In genomic region chr14:92613008-92613658, GRCh38 we compare ENCODE assay signal across 8 cellular contexts.
DNase-seq lines count a peak whose midpoint lies in the region; ATAC-seq and TF ChIP-seq lines count a peak whose summit lies in the region.

No MANE protein-coding gene starts in this region.

- peak overlapping the region; percentile 78 to 92 for H3K27ac Mint-ChIP-seq in natural killer cell treated with Interleukin-12 subunit alpha and Interleukin-12 subunit beta and Interleukin-15 and Interleukin-18, amount 100 ng/mL, for 72 hours

- no peak for TF ChIP-seq EP300 in upper lobe of left lung (IDR thresholded peaks at IDR 0.05)

- H3K9ac ChIP-seq in colonic mucosa (ENCODE audit: low read depth in 2 of 2, low read length in 2 of 2): no peak overlapping the region

- peak overlapping the region; percentile 28 for H3K4me3 Mint-ChIP-seq in natural killer cell treated with Interleukin-12 subunit alpha and Interleukin-12 subunit beta and Interleukin-15 and Interleukin-18, amount 100 ng/mL, for 72 hours

- ATAC-seq in natural killer cell treated with Interleukin-12 subunit alpha and Interleukin-12 subunit beta and Interleukin-15 and Interleukin-18, amount 100 ng/mL, for 72 hours: no peak
- ATAC-seq in upper lobe of left lung (ENCODE audit: low FRiP score in 2 of 2): peak in 1 of 2 donors; percentile 49
- no peak for ATAC-seq in GM18517 (IDR thresholded peaks at IDR 0.05; ENCODE audit: unreplicated experiment)

- H3K4me3 ChIP-seq in colonic mucosa (no peak overlapping the region), upper lobe of left lung (no peak overlapping the region)

- WGBS in upper lobe of left lung, 2 donors: 63 to 80% methylated on average over 11 of the region's 11 CpGs

- H3K9me3 Mint-ChIP-seq in natural killer cell treated with Interleukin-12 subunit alpha and Interleukin-12 subunit beta and Interleukin-15 and Interleukin-18, amount 100 ng/mL, for 72 hours: no peaks in the 10 kb centered on the region

- no peaks in the 10 kb centered on the region for H3K9me3 ChIP-seq in colonic mucosa
- no peaks in the 10 kb centered on the region for H3K9me3 ChIP-seq in upper lobe of left lung

- H3K36me3 Mint-ChIP-seq in natural killer cell treated with Interleukin-12 subunit alpha and Interleukin-12 subunit beta and Interleukin-15 and Interleukin-18, amount 100 ng/mL, for 72 hours: peaks cover 6% of the 10 kb centered on the region

- H3K27me3 ChIP-seq in colonic mucosa: no peaks in the 10 kb centered on the region
- H3K27me3 ChIP-seq in upper lobe of left lung: no peaks in the 10 kb centered on the region

- TF ChIP-seq POLR2A in upper lobe of left lung (IDR thresholded peaks at IDR 0.05): no peak

- peak; percentile 56 for DNase-seq in CD1c-positive myeloid dendritic cell (ENCODE audit: extremely low spot score)
- peak; percentile 51 for DNase-seq in HuH-7.5 (ENCODE audit: low spot score)
- peak; percentile 51 for DNase-seq in activated CD4-positive, alpha-beta T cell treated with anti-CD3 and anti-CD28 coated beads for 1 hour
- DNase-seq in colonic mucosa: peak; percentile 64
- no peak for DNase-seq in natural killer cell treated with Interleukin-12 subunit alpha and Interleukin-12 subunit beta and Interleukin-15 and Interleukin-18, amount 100 ng/mL, for 72 hours (ENCODE audit: low spot score)
- peak in 1 of 2 donors; percentile 67 for DNase-seq in upper lobe of left lung
- DNase-seq in NCI-H446 treated with DMSO at 0.1 percent for 48 hours (lab: John Stamatoyannopoulos, UW): no peak

- peaks cover 4% of the 10 kb centered on the region for H3K4me1 ChIP-seq in colonic mucosa
- peaks cover 5 to 27% (median 14%) of the 10 kb centered on the region in 4 donors for H3K4me1 ChIP-seq in upper lobe of left lung

- TF ChIP-seq CTCF in colonic mucosa (IDR thresholded peaks at IDR 0.05): peak; percentile 82
- TF ChIP-seq CTCF in upper lobe of left lung (IDR thresholded peaks at IDR 0.05): peak; percentile 49 to 65 (median 60)

- intact Hi-C loops in colonic mucosa (cut with DNase I): no loop called here

- peaks cover 72 to 73% of the 10 kb centered on the region in 2 donors for H3K4me1 Mint-ChIP-seq in natural killer cell treated with Interleukin-12 subunit alpha and Interleukin-12 subunit beta and Interleukin-15 and Interleukin-18, amount 100 ng/mL, for 72 hours (ENCODE audit: low read depth in 2 of 2)

- no peaks in the 10 kb centered on the region for H3K27me3 Mint-ChIP-seq in natural killer cell treated with Interleukin-12 subunit alpha and Interleukin-12 subunit beta and Interleukin-15 and Interleukin-18, amount 100 ng/mL, for 72 hours

- H3K27ac ChIP-seq in colonic mucosa: no peak overlapping the region
- H3K27ac ChIP-seq in upper lobe of left lung: no peak overlapping the region

- no peaks in the 10 kb centered on the region for H3K36me3 ChIP-seq in colonic mucosa
- peaks cover 0 to 4% (median 0%) of the 10 kb centered on the region in 4 donors for H3K36me3 ChIP-seq in upper lobe of left lung

Comparison
In these comparisons a context has a peak if more than half of its experiments do, and no peak if none do; other contexts are left out.
1. DNase-seq: peak in CD1c-positive myeloid dendritic cell (single experiment), HuH-7.5 (single experiment), activated CD4-positive, alpha-beta T cell treated with anti-CD3 and anti-CD28 coated beads for 1 hour (single experiment) and colonic mucosa (single experiment); none in natural killer cell treated with Interleukin-12 subunit alpha and Interleukin-12 subunit beta and Interleukin-15 and Interleukin-18, amount 100 ng/mL, for 72 hours (single experiment) and NCI-H446 treated with DMSO at 0.1 percent for 48 hours (single experiment).